17 cellular contexts compared by ENCODE assay signal in the genomic region with DNA sequence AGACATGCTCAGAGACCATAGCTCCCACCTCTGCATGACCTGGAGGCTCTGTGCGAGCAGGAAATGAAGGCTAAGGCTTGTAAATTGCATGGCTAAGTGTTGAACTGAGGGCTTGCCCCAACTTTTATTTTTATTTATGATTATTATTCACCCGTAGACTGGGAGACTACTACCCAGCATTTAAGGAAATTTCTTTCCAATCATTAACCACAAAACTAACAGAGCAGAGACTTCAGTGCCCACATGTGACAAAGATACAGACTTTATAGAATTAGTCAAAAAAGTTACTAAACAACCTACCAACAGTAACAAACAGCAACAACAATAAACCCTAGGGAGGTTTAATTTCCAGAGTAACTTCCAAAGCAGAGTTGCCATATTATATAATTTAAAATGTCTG.
"Had no signal": no experiment of that assay in that cellular context is flagged by ENCODE, and none has a peak within 500 bp of the region (broad histone marks: within the 10 kb centered on the region; RNA-seq: fewer than 3 reads in every experiment).

No MANE protein-coding gene starts in this region.

- ATAC-seq: left cardiac atrium, lower lobe of right lung, right lobe of liver, WTC11 had no signal

- H3K9me3 Mint-ChIP-seq: naive B cell, WTC11 had no signal

- H3K4me1 Mint-ChIP-seq: naive B cell, WTC11 had no signal

- H3K4me3 Mint-ChIP-seq: activated CD4-positive, alpha-beta T cell treated with anti-CD3 and anti-CD28 coated beads, Interleukin-2, amount 10 ng/mL, durations not matched to agents 24 days and 14 days; naive B cell; WTC11 had no signal

- H3K27me3 Mint-ChIP-seq: activated CD4-positive, alpha-beta T cell treated with anti-CD3 and anti-CD28 coated beads, Interleukin-2, amount 10 ng/mL, durations not matched to agents 24 days and 14 days; naive B cell had no signal

- H3K27me3 ChIP-seq: right lobe of liver, spleen, upper lobe of left lung had no signal

- H3K4me3 ChIP-seq: lower lobe of right lung, prostate gland, right lobe of liver, spleen, upper lobe of left lung had no signal

- H3K9me3 ChIP-seq: lower lobe of right lung, prostate gland, right lobe of liver, SK-N-SH, spleen, upper lobe of left lung had no signal

- H3K27ac Mint-ChIP-seq: activated CD4-positive, alpha-beta T cell treated with anti-CD3 and anti-CD28 coated beads, Interleukin-2, amount 10 ng/mL, durations not matched to agents 24 days and 14 days; WTC11 had no signal

- H3K4me1 ChIP-seq: lower lobe of right lung, prostate gland, spleen, upper lobe of left lung had no signal

- H3K27ac ChIP-seq: lower lobe of right lung, prostate gland, right lobe of liver, spleen, upper lobe of left lung had no signal

- DNase-seq: activated CD4-positive, alpha-beta T cell treated with anti-CD3 and anti-CD28 coated beads, Interleukin-2, amount 10 ng/mL, durations not matched to agents 24 days and 14 days; activated naive CD4-positive, alpha-beta T cell; activated T-cell treated with anti-CD3 and anti-CD28 coated beads, Interleukin-2, amount 50 U/mL, for 1 hour; hippocampal formation; left cardiac atrium; lower lobe of right lung; midbrain; naive B cell; occipital lobe; right lobe of liver; SK-N-SH; spleen; stimulated activated CD4-positive, alpha-beta T cell treated with anti-CD3 and anti-CD28 coated beads, Interleukin-2, amount 100 ng/mL, for 24 hours; stimulated activated naive CD4-positive, alpha-beta T cell treated with Interleukin-2 at 50 U/mL for 16 hours; upper lobe of left lung had no signal
